In genomic region chr11:67318876-67319275, GRCh38 we compare ENCODE assay signal across 8 cellular contexts. TPM values are rescaled to one million over a fixed set of nuclear protein-coding genes. Genes with fewer than 3 reads are reported as not detected.
A peak's percentile ranks its signal among the peaks of the same experiment; 100 is the strongest.
DNase-seq lines count a peak whose midpoint lies in the region; ATAC-seq and TF ChIP-seq lines count a peak whose summit lies in the region.
"Not testable (repeated sequence)": the region's sequence is repeated elsewhere in the genome, so short reads cannot be mapped to it uniquely, and the experiment has no call there.

No MANE protein-coding gene starts in this region.

- CTCF ChIA-PET in CD8-positive, alpha-beta T cell (lab: Charles Lee), result interaction anchor here (1.4 to 11.0 kb wide), 8 partner anchors 27 to 63 kb away, joined by 5 to 144 read pairs (median 38); partner anchors contain the start of gene POLD4
- CTCF ChIA-PET in activated CD4-positive, alpha-beta T cell treated with anti-CD3 and anti-CD28 coated beads, Interleukin-2, amount 10 ng/mL, durations not matched to agents 7 days and 5 days (lab: Charles Lee), result interaction anchor here (0.6 to 4.6 kb wide), 13 partner anchors 11 to 592 kb away, joined by 3 to 26 read pairs (median 5); partner anchors contain the start of gene POLD4

- H3K36me3 ChIP-seq in CD8-positive, alpha-beta T cell (ENCODE audit: insufficient read depth, low read length); OCI-LY1 (ENCODE audit: insufficient read depth, low read length); tibial artery: not testable (repeated sequence)

- intact Hi-C loops in CD8-positive, alpha-beta T cell (cut with DNase I, micrococcal nuclease), result loop anchor here in 1 of 2 experiments (5.0 kb wide), 1 partner anchor 1987 kb away; the partner anchor contains the start of gene DPF2
- intact Hi-C loops in tibial artery (cut with DNase I; ENCODE audit: low total_unique reads), result not testable (repeated sequence)

- not testable (repeated sequence) for H3K4me1 ChIP-seq in CD8-positive, alpha-beta T cell (ENCODE audit: insufficient read depth, low read length)
- H3K4me1 ChIP-seq in OCI-LY1 (ENCODE audit: insufficient read depth, low read length, severe bottlenecking), result peaks cover 15% of the 10 kb centered on the region
- H3K4me1 ChIP-seq in tibial artery, result peaks cover 0 to 17% (median 10%) of the 10 kb centered on the region in 4 donors

- H3K4me3 Mint-ChIP-seq in CD8-positive, alpha-beta T cell, result peak overlapping the region; percentile 97
- peak overlapping the region; percentile 95 for H3K4me3 Mint-ChIP-seq in activated CD4-positive, alpha-beta T cell treated with anti-CD3 and anti-CD28 coated beads, Interleukin-2, amount 10 ng/mL, durations not matched to agents 7 days and 5 days
- H3K4me3 Mint-ChIP-seq in activated naive CD8-positive, alpha-beta T cell treated with anti-CD3 and anti-CD28 coated beads, Interleukin-2, amount 50 U/mL, for 24 hours, result peak overlapping the region; percentile 94
- peak overlapping the region; percentile 97 for H3K4me3 Mint-ChIP-seq in osteocyte (ENCODE audit: unreplicated experiment)

- POLR2A ChIA-PET in CD8-positive, alpha-beta T cell (lab: Charles Lee), result interaction anchor here (0.6 to 2.7 kb wide), 5 partner anchors 16 to 106 kb away, joined by 3 to 37 read pairs (median 4); partner anchors contain the start of genes POLD4 and SSH3
- POLR2A ChIA-PET in activated CD4-positive, alpha-beta T cell treated with anti-CD3 and anti-CD28 coated beads, Interleukin-2, amount 10 ng/mL, durations not matched to agents 7 days and 5 days (lab: Charles Lee), result not testable (repeated sequence)

- not testable (repeated sequence) for H3K27me3 ChIP-seq in CD8-positive, alpha-beta T cell (ENCODE audit: insufficient read depth, low read length); OCI-LY1 (ENCODE audit: insufficient read depth, low read length); tibial artery

- H2AFZ ChIP-seq in OCI-LY1 (ENCODE audit: low read length), result not testable (repeated sequence)

- H3K36me3 Mint-ChIP-seq in CD8-positive, alpha-beta T cell; activated CD4-positive, alpha-beta T cell treated with anti-CD3 and anti-CD28 coated beads, Interleukin-2, amount 10 ng/mL, durations not matched to agents 7 days and 5 days (ENCODE audit: low read depth); activated naive CD8-positive, alpha-beta T cell treated with anti-CD3 and anti-CD28 coated beads, Interleukin-2, amount 50 U/mL, for 24 hours (ENCODE audit: low read depth); osteocyte (ENCODE audit: unreplicated experiment): not testable (repeated sequence)

- H4K20me1 ChIP-seq in OCI-LY1 (ENCODE audit: insufficient read depth, low read length), result not testable (repeated sequence)

- not testable (repeated sequence) for H3K9ac ChIP-seq in OCI-LY1 (ENCODE audit: low read length)

- DNase-seq in CD8-positive, alpha-beta T cell; activated CD4-positive, alpha-beta T cell treated with anti-CD3 and anti-CD28 coated beads, Interleukin-2, amount 10 ng/mL, durations not matched to agents 7 days and 5 days; activated naive CD8-positive, alpha-beta T cell treated with anti-CD3 and anti-CD28 coated beads, Interleukin-2, amount 50 U/mL, for 24 hours; epithelial cell of esophagus (ENCODE audit: low read depth); osteocyte (ENCODE audit: extremely low spot score, unreplicated experiment); tibial artery: not testable (repeated sequence)
- DNase-seq in mesenteric fat pad (ENCODE audit: low spot score), result peak; percentile 30

- not testable (repeated sequence) for TF ChIP-seq CTCF in CD8-positive, alpha-beta T cell (IDR thresholded peaks at IDR 0.05); OCI-LY1 (IDR thresholded peaks at IDR 0.05; ENCODE audit: low read length); epithelial cell of esophagus (IDR thresholded peaks at IDR 0.05; ENCODE audit: insufficient read depth, low read depth, low read length, missing control alignments); osteocyte (IDR thresholded peaks at IDR 0.05); tibial artery (IDR thresholded peaks at IDR 0.05)

- not testable (repeated sequence) for H3K79me2 ChIP-seq in OCI-LY1 (ENCODE audit: insufficient read depth, low read length)

- not testable (repeated sequence) for H3K9me3 Mint-ChIP-seq in CD8-positive, alpha-beta T cell; activated CD4-positive, alpha-beta T cell treated with anti-CD3 and anti-CD28 coated beads, Interleukin-2, amount 10 ng/mL, durations not matched to agents 7 days and 5 days; activated naive CD8-positive, alpha-beta T cell treated with anti-CD3 and anti-CD28 coated beads, Interleukin-2, amount 50 U/mL, for 24 hours; osteocyte (ENCODE audit: unreplicated experiment)

- not testable (repeated sequence) for H3K9me2 ChIP-seq in OCI-LY1 (ENCODE audit: low read depth, low read length)

- not testable (repeated sequence) for H3K4me3 ChIP-seq in CD8-positive, alpha-beta T cell (ENCODE audit: low read depth, low read length)
- H3K4me3 ChIP-seq in OCI-LY1 (ENCODE audit: low read depth, low read length, poor library complexity, severe bottlenecking) (peak overlapping the region; percentile 89), epithelial cell of esophagus (ENCODE audit: low read length) (peak overlapping the region; percentile 83), tibial artery (peak overlapping the region; percentile 64 to 78)

- peak overlapping the region; percentile 94; the same call in 1 of the 2 replicates for H3K4me2 ChIP-seq in OCI-LY1 (ENCODE audit: low read length)

- peaks cover 18% of the 10 kb centered on the region for H3K4me1 Mint-ChIP-seq in CD8-positive, alpha-beta T cell (ENCODE audit: low read depth)
- peaks cover 30% of the 10 kb centered on the region for H3K4me1 Mint-ChIP-seq in activated CD4-positive, alpha-beta T cell treated with anti-CD3 and anti-CD28 coated beads, Interleukin-2, amount 10 ng/mL, durations not matched to agents 7 days and 5 days
- peaks cover 20% of the 10 kb centered on the region for H3K4me1 Mint-ChIP-seq in activated naive CD8-positive, alpha-beta T cell treated with anti-CD3 and anti-CD28 coated beads, Interleukin-2, amount 50 U/mL, for 24 hours
- H3K4me1 Mint-ChIP-seq in osteocyte (ENCODE audit: unreplicated experiment), result peaks cover 13% of the 10 kb centered on the region

- not testable (repeated sequence) for H3K27ac ChIP-seq in CD8-positive, alpha-beta T cell (ENCODE audit: low read depth, low read length); OCI-LY1 (ENCODE audit: low read depth, low read length, poor library complexity, severe bottlenecking); tibial artery

- not testable (repeated sequence) for H3F3A ChIP-seq in OCI-LY1 (ENCODE audit: insufficient read depth, low read length)

- H3K27me3 Mint-ChIP-seq in CD8-positive, alpha-beta T cell (ENCODE audit: low read depth); activated CD4-positive, alpha-beta T cell treated with anti-CD3 and anti-CD28 coated beads, Interleukin-2, amount 10 ng/mL, durations not matched to agents 7 days and 5 days; activated naive CD8-positive, alpha-beta T cell treated with anti-CD3 and anti-CD28 coated beads, Interleukin-2, amount 50 U/mL, for 24 hours; osteocyte (ENCODE audit: unreplicated experiment): not testable (repeated sequence)

- not testable (repeated sequence) for H3K9me3 ChIP-seq in CD8-positive, alpha-beta T cell (ENCODE audit: low read length); OCI-LY1 (ENCODE audit: low read length); tibial artery

- ATAC-seq in CD8-positive, alpha-beta T cell; activated naive CD8-positive, alpha-beta T cell treated with anti-CD3 and anti-CD28 coated beads, Interleukin-2, amount 50 U/mL, for 24 hours: not testable (repeated sequence)

- not testable (repeated sequence) for H3K27ac Mint-ChIP-seq in CD8-positive, alpha-beta T cell; activated CD4-positive, alpha-beta T cell treated with anti-CD3 and anti-CD28 coated beads, Interleukin-2, amount 10 ng/mL, durations not matched to agents 7 days and 5 days; activated naive CD8-positive, alpha-beta T cell treated with anti-CD3 and anti-CD28 coated beads, Interleukin-2, amount 50 U/mL, for 24 hours; osteocyte (ENCODE audit: unreplicated experiment)

RNA-seq across cellular contexts. Expression of gene SSH3, which starts 15.5 kb away (rescaled TPM):
- total RNA-seq in CD8-positive, alpha-beta T cell, result 1 to 10 TPM; 5.9 to 9.9 TPM
- 1 to 10 TPM; 8.2 to 9.6 TPM for total RNA-seq in activated CD4-positive, alpha-beta T cell treated with anti-CD3 and anti-CD28 coated beads, Interleukin-2, amount 10 ng/mL, durations not matched to agents 7 days and 5 days
- total RNA-seq in mesenteric fat pad, result 19.9 TPM
- total RNA-seq in osteocyte, result 28.5 and 28.6 TPM in 2 replicates

RNA-seq across cellular contexts. Expression of gene ANKRD13D, which starts 29.8 kb away (rescaled TPM):
- 100 to 1,000 TPM; 152 TPM for total RNA-seq in CD8-positive, alpha-beta T cell
- total RNA-seq in activated CD4-positive, alpha-beta T cell treated with anti-CD3 and anti-CD28 coated beads, Interleukin-2, amount 10 ng/mL, durations not matched to agents 7 days and 5 days, result 100 to 1,000 TPM; 135 to 194 TPM
- total RNA-seq in mesenteric fat pad, result 42.5 TPM
- 54.3 and 56.2 TPM in 2 replicates for total RNA-seq in osteocyte

RNA-seq across cellular contexts. Expression of gene POLD4, which starts 34.5 kb away (rescaled TPM):
- 10 to 100 TPM; 32.4 to 41.9 TPM for total RNA-seq in CD8-positive, alpha-beta T cell
- total RNA-seq in activated CD4-positive, alpha-beta T cell treated with anti-CD3 and anti-CD28 coated beads, Interleukin-2, amount 10 ng/mL, durations not matched to agents 7 days and 5 days, result 10 to 100 TPM; 52.7 to 53.7 TPM
- total RNA-seq in mesenteric fat pad (72.9 TPM), osteocyte (53.2 and 64.0 TPM in 2 replicates)

RNA-seq across cellular contexts. Expression of gene GRK2, which starts 52.6 kb away (rescaled TPM):
- 100 to 1,000 TPM; 356 to 371 TPM for total RNA-seq in CD8-positive, alpha-beta T cell
- 100 to 1,000 TPM; 306 to 324 TPM for total RNA-seq in activated CD4-positive, alpha-beta T cell treated with anti-CD3 and anti-CD28 coated beads, Interleukin-2, amount 10 ng/mL, durations not matched to agents 7 days and 5 days
- 60.2 TPM for total RNA-seq in mesenteric fat pad
- 41.5 and 45.0 TPM in 2 replicates for total RNA-seq in osteocyte

RNA-seq across cellular contexts. Expression of gene CLCF1, which starts 54.5 kb away (rescaled TPM):
- 1 to 10 TPM; 7.1 to 7.8 TPM for total RNA-seq in CD8-positive, alpha-beta T cell
- total RNA-seq in activated CD4-positive, alpha-beta T cell treated with anti-CD3 and anti-CD28 coated beads, Interleukin-2, amount 10 ng/mL, durations not matched to agents 7 days and 5 days, result under 1 TPM; 0.10 to 0.17 TPM
- total RNA-seq in mesenteric fat pad (7.7 TPM), osteocyte (7.2 and 7.8 TPM in 2 replicates)
